ENCODE assay signal across 8 cellular contexts in the genomic region with DNA sequence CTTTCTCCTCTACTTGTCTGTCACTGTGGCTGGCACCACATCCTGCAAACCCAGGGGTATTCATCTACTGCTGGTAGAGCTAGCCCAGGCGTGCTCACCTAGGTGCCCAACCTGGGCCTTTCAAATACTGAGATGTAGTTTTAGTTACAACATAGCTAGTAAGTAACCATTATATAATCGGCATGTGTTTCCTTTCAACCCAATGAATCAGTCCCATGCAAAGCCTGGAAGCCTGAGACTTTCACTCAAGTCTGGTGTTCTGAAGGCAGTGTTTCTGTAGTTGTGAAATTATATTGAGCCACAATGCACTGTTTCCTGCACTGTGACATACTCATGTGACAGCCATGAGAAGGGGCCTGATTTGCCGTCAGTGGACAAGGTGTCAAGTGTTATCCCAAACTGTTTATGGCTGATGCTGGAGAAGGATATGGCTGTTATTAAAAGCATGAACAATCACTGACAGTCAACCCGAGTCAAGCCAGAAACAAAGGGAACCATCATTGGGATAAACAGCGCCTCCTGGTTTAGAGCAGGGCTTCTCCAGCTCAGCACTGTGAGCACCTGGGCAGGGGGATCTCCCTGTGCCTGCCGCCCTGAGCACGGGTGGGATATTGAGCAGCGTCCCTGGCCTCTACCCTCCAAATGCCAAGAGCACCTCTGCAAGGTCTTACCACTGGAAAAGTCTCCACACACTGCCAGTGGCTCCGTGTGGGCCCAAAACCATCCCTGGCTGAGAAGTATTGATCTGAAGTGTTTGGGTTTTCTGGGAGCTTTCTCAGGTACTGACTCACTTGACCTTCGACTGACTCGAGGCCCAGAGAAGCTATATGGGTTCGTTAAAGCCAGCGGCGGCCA. TPM values are rescaled to one million over a fixed set of nuclear protein-coding genes. Genes with fewer than 3 reads are reported as not detected.
DNase-seq lines count a peak whose midpoint lies in the region; ATAC-seq lines count a peak whose summit lies in the region.

No MANE protein-coding gene starts in this region.

- peaks cover 40% of the 10 kb centered on the region for H3K4me1 Mint-ChIP-seq in activated naive CD8-positive, alpha-beta T cell treated with anti-CD3 and anti-CD28 coated beads, Interleukin-2, amount 10 ng/mL, durations not matched to agents 7 days and 5 days

- DNase-seq in NCI-H2107 treated with DMSO at 0.1 percent for 48 hours (lab: John Stamatoyannopoulos, UW; ENCODE audit: unreplicated experiment) (peak; percentile 44), NCI-H2107 (lab: John Stamatoyannopoulos, UW) (no peak), Kasumi-1 (lab: John Stamatoyannopoulos, UW) (peak; percentile 34 to 42), iris pigment epithelial cell (ENCODE audit: low read depth) (peak; percentile 63), cerebellar cortex (ENCODE audit: low spot score) (no peak), GM19238 (ENCODE audit: insufficient read length, low spot score) (no peak)
- no peak for DNase-seq in activated naive CD8-positive, alpha-beta T cell treated with anti-CD3 and anti-CD28 coated beads, Interleukin-2, amount 10 ng/mL, durations not matched to agents 7 days and 5 days
- DNase-seq in stimulated activated naive CD8-positive, alpha-beta T cell treated with anti-CD3 and anti-CD28 coated beads, Interleukin-15, Interleukin-2, amounts not matched to agents 100 U/mL and 50 U/mL, for 24 hours: peak; percentile 52

- ATAC-seq in activated naive CD8-positive, alpha-beta T cell treated with anti-CD3 and anti-CD28 coated beads, Interleukin-2, amount 10 ng/mL, durations not matched to agents 7 days and 5 days (ENCODE audit: low read depth): no peak
- peak; percentile 8 for ATAC-seq in stimulated activated naive CD8-positive, alpha-beta T cell treated with anti-CD3 and anti-CD28 coated beads, Interleukin-15, Interleukin-2, amounts not matched to agents 100 U/mL and 50 U/mL, for 24 hours

- no peaks in the 10 kb centered on the region for H3K27me3 Mint-ChIP-seq in activated naive CD8-positive, alpha-beta T cell treated with anti-CD3 and anti-CD28 coated beads, Interleukin-2, amount 10 ng/mL, durations not matched to agents 7 days and 5 days

- H3K4me3 Mint-ChIP-seq in activated naive CD8-positive, alpha-beta T cell treated with anti-CD3 and anti-CD28 coated beads, Interleukin-2, amount 10 ng/mL, durations not matched to agents 7 days and 5 days: peak overlapping the region; percentile 92

- H3K9me3 Mint-ChIP-seq in activated naive CD8-positive, alpha-beta T cell treated with anti-CD3 and anti-CD28 coated beads, Interleukin-2, amount 10 ng/mL, durations not matched to agents 7 days and 5 days: no peaks in the 10 kb centered on the region

- POLR2A ChIA-PET in activated naive CD8-positive, alpha-beta T cell treated with anti-CD3 and anti-CD28 coated beads, Interleukin-2, amount 10 ng/mL, durations not matched to agents 7 days and 5 days (lab: Charles Lee): interaction anchor here (0.8 to 4.8 kb wide), 7 partner anchors 15 to 131 kb away, joined by 3 to 32 read pairs (median 5); a partner anchor contains a TSS

- peaks cover 24% of the 10 kb centered on the region for H3K36me3 Mint-ChIP-seq in activated naive CD8-positive, alpha-beta T cell treated with anti-CD3 and anti-CD28 coated beads, Interleukin-2, amount 10 ng/mL, durations not matched to agents 7 days and 5 days

- H3K27ac Mint-ChIP-seq in activated naive CD8-positive, alpha-beta T cell treated with anti-CD3 and anti-CD28 coated beads, Interleukin-2, amount 10 ng/mL, durations not matched to agents 7 days and 5 days: peak overlapping the region; percentile 92

RNA-seq across cellular contexts. Expression of a gene that starts 1.6 kb away (rescaled TPM):
- total RNA-seq in activated naive CD8-positive, alpha-beta T cell treated with anti-CD3 and anti-CD28 coated beads, Interleukin-2, amount 10 ng/mL, durations not matched to agents 7 days and 5 days: 100 to 1,000 TPM; 219 to 236 TPM

RNA-seq across cellular contexts. Expression of a gene that starts 1.9 kb away (rescaled TPM):
- 10 to 100 TPM; 21.0 to 23.3 TPM for total RNA-seq in activated naive CD8-positive, alpha-beta T cell treated with anti-CD3 and anti-CD28 coated beads, Interleukin-2, amount 10 ng/mL, durations not matched to agents 7 days and 5 days

RNA-seq across cellular contexts. Expression of a gene that starts 19.3 kb away (rescaled TPM):
- total RNA-seq in activated naive CD8-positive, alpha-beta T cell treated with anti-CD3 and anti-CD28 coated beads, Interleukin-2, amount 10 ng/mL, durations not matched to agents 7 days and 5 days: 10 to 100 TPM; 45.1 to 45.5 TPM

RNA-seq across cellular contexts. Expression of a gene that starts 41.2 kb away (rescaled TPM):
- 10 to 100 TPM; 34.9 to 39.5 TPM for total RNA-seq in activated naive CD8-positive, alpha-beta T cell treated with anti-CD3 and anti-CD28 coated beads, Interleukin-2, amount 10 ng/mL, durations not matched to agents 7 days and 5 days

Comparison
In these comparisons a context has a peak if more than half of its experiments do, and no peak if none do; other contexts are left out.
1. DNase-seq: peak in NCI-H2107 treated with DMSO at 0.1 percent for 48 hours (single experiment), Kasumi-1 (2 of 2), iris pigment epithelial cell (single experiment) and stimulated activated naive CD8-positive, alpha-beta T cell treated with anti-CD3 and anti-CD28 coated beads, Interleukin-15, Interleukin-2, amounts not matched to agents 100 U/mL and 50 U/mL, for 24 hours (single experiment); none in NCI-H2107 (single experiment), activated naive CD8-positive, alpha-beta T cell treated with anti-CD3 and anti-CD28 coated beads, Interleukin-2, amount 10 ng/mL, durations not matched to agents 7 days and 5 days (single experiment), cerebellar cortex (single experiment) and GM19238 (single experiment).